ENCODE assay signal across 15 cellular contexts in genomic region chr4:72631296-72631695, GRCh38.
A peak's percentile ranks its signal among the peaks of the same experiment; 100 is the strongest.
DNase-seq lines count a peak whose midpoint lies in the region; ATAC-seq and TF ChIP-seq lines count a peak whose summit lies in the region.
"Had no signal": no experiment of that assay in that cellular context is flagged by ENCODE, and none has a peak within 500 bp of the region (broad histone marks: within the 10 kb centered on the region; RNA-seq: fewer than 3 reads in every experiment).

No MANE protein-coding gene starts in this region.

- POLR2A ChIA-PET in AG04450 (lab: Yijun Ruan, JAX) (no interaction called here), IMR-90 (lab: Charles Lee; ENCODE audit: unreplicated experiment) (no interaction called here)

- no peak overlapping the region for H2BK120ac ChIP-seq in IMR-90 (ENCODE audit: low read depth, low read length)

- H3K4ac ChIP-seq in IMR-90 (ENCODE audit: low read depth, low read length): no peak overlapping the region

- no peak overlapping the region for H3K4me2 ChIP-seq in IMR-90 (ENCODE audit: low read depth, low read length)
- H3K4me2 ChIP-seq: BLaER1 had no signal

- no peaks in the 10 kb centered on the region for H3K9me1 ChIP-seq in IMR-90 (ENCODE audit: insufficient read depth, low read length)

- H3K4me3 Mint-ChIP-seq in activated CD4-positive, alpha-beta T cell treated with anti-CD3 and anti-CD28 coated beads, Interleukin-2, amount 10 ng/mL, durations not matched to agents 24 days and 14 days: no peak overlapping the region
- H3K4me3 Mint-ChIP-seq: activated T-cell treated with anti-CD3 and anti-CD28 coated beads, Interleukin-2, amount 50 U/mL, for 72 hours; neural crest cell had no signal

- no peaks in the 10 kb centered on the region for H4K20me1 ChIP-seq in IMR-90 (ENCODE audit: insufficient read depth, low read length)
- H4K20me1 ChIP-seq: BLaER1 had no signal

- H3K36me3 ChIP-seq in IMR-90 (ENCODE audit: control insufficient read depth, insufficient read depth, low read length): no peaks in the 10 kb centered on the region
- H3K36me3 ChIP-seq: BLaER1, upper lobe of left lung had no signal

- no peak overlapping the region for H2AK5ac ChIP-seq in IMR-90 (ENCODE audit: low read depth, low read length)

- no peak overlapping the region for H2BK5ac ChIP-seq in IMR-90 (ENCODE audit: low read depth, low read length, poor library complexity, severe bottlenecking)

- no peak; the same call in 1 of the 2 replicates for ATAC-seq in IMR-90 (ENCODE audit: low read depth)
- ATAC-seq in GM21528 (IDR thresholded peaks at IDR 0.05; ENCODE audit: low FRiP score, unreplicated experiment): no peak
- ATAC-seq in HG02973 (IDR thresholded peaks at IDR 0.05; ENCODE audit: unreplicated experiment): no peak
- ATAC-seq: activated T-cell treated with anti-CD3 and anti-CD28 coated beads, Interleukin-2, amount 50 U/mL, for 72 hours had no signal

- H3K79me1 ChIP-seq in IMR-90 (ENCODE audit: low read depth in 1 of 2, low read length in 2 of 2): no peaks in the 10 kb centered on the region

- no peaks in the 10 kb centered on the region for H3K36me3 Mint-ChIP-seq in activated CD4-positive, alpha-beta T cell treated with anti-CD3 and anti-CD28 coated beads, Interleukin-2, amount 10 ng/mL, durations not matched to agents 24 days and 14 days (ENCODE audit: low read depth)

- no peaks in the 10 kb centered on the region for H3K27me3 Mint-ChIP-seq in activated CD4-positive, alpha-beta T cell treated with anti-CD3 and anti-CD28 coated beads, Interleukin-2, amount 10 ng/mL, durations not matched to agents 24 days and 14 days

- no peak overlapping the region for H3K18ac ChIP-seq in IMR-90 (ENCODE audit: low read depth, low read length)

- no peak overlapping the region for H2AK9ac ChIP-seq in IMR-90 (replicated peaks; ENCODE audit: low read depth, low read length, poor library complexity)

- H3K9ac ChIP-seq in IMR-90 (ENCODE audit: low read depth, low read length): no peak overlapping the region
- H3K9ac ChIP-seq: BLaER1 had no signal

- TF ChIP-seq POLR2A in IMR-90 (IDR thresholded peaks at IDR 0.05; ENCODE audit: low read depth, low read length): no peak

- TF ChIP-seq CTCF in AG04450 (IDR thresholded peaks at IDR 0.05; ENCODE audit: low read depth, low read length) (no peak), IMR-90 (conservative IDR thresholded peaks at IDR 0.05; ENCODE audit: low read depth, low read length) (no peak)

- H3K9me3 ChIP-seq in AG04450 (ENCODE audit: control insufficient read depth, insufficient read depth, low read length) (no peaks in the 10 kb centered on the region), IMR-90 (ENCODE audit: control insufficient read depth, insufficient read depth, low read length) (no peaks in the 10 kb centered on the region)
- H3K9me3 ChIP-seq: BLaER1, upper lobe of left lung had no signal

- intact Hi-C loops in IMR-90 (cut with micrococcal nuclease): no loop called here
- intact Hi-C loops in activated CD4-positive, alpha-beta T cell treated with anti-CD3 and anti-CD28 coated beads, Interleukin-2, amount 10 ng/mL, durations not matched to agents 24 days and 14 days (cut with micrococcal nuclease): no loop called here

- in situ Hi-C loops in IMR-90 (cut with MboI; ENCODE audit: low sequenced_read_pairs): no loop called here

- no peak overlapping the region for H3K4me3 ChIP-seq in AG04450 (ENCODE audit: low read depth, low read length)
- no peak overlapping the region for H3K4me3 ChIP-seq in IMR-90 (ENCODE audit: insufficient read depth, low read depth, low read length)
- H3K4me3 ChIP-seq: BLaER1, upper lobe of left lung had no signal

- H2AFZ ChIP-seq in IMR-90 (replicated peaks; ENCODE audit: low read length, poor library complexity): no peak overlapping the region

- no peak overlapping the region for H3K27ac Mint-ChIP-seq in activated CD4-positive, alpha-beta T cell treated with anti-CD3 and anti-CD28 coated beads, Interleukin-2, amount 10 ng/mL, durations not matched to agents 24 days and 14 days
- H3K27ac Mint-ChIP-seq: activated T-cell treated with anti-CD3 and anti-CD28 coated beads, Interleukin-2, amount 50 U/mL, for 72 hours had no signal

- BruUV-seq in IMR-90 (replicated peaks; lab: Mats Ljungman, UMichigan): no TSS peak

- peak; percentile 3 for DNase-seq in AG04450 (ENCODE audit: low read depth, low spot score)
- DNase-seq in IMR-90: peak; percentile 49
- peak; percentile 18 for DNase-seq in cerebellar cortex (ENCODE audit: low spot score)
- DNase-seq in medulla oblongata (ENCODE audit: extremely low spot score): peak; percentile 20
- no peak for DNase-seq in activated CD4-positive, alpha-beta T cell treated with anti-CD3 and anti-CD28 coated beads, Interleukin-2, amount 10 ng/mL, durations not matched to agents 24 days and 14 days
- DNase-seq in SHP77 (lab: John Stamatoyannopoulos, UW): no peak
- DNase-seq: activated T-cell treated with anti-CD3 and anti-CD28 coated beads, Interleukin-2, amount 50 U/mL, for 72 hours; cortex of kidney; NCI-H526 treated with DMSO at 0.1 percent for 48 hours; T-helper 2 cell; upper lobe of left lung had no signal

- H3K9me3 Mint-ChIP-seq in activated CD4-positive, alpha-beta T cell treated with anti-CD3 and anti-CD28 coated beads, Interleukin-2, amount 10 ng/mL, durations not matched to agents 24 days and 14 days: no peaks in the 10 kb centered on the region

- WGBS in IMR-90 (ENCODE audit: extremely low coverage in 2 of 2, insufficient read length in 1 of 2), 2 experiments: no CpG with 5 or more reads among the region's 1 CpG

- no peak for TF ChIP-seq RAD21 in IMR-90 (IDR thresholded peaks at IDR 0.05; ENCODE audit: low read length)

- H4K8ac ChIP-seq in IMR-90 (ENCODE audit: low read depth in 2 of 2, low read length in 2 of 2): no peak overlapping the region

- H3K27ac ChIP-seq in AG04450 (ENCODE audit: low read depth, low read length) (no peak overlapping the region), IMR-90 (ENCODE audit: insufficient read depth, low read length) (no peak overlapping the region)
- H3K27ac ChIP-seq: BLaER1, upper lobe of left lung had no signal

- no peak overlapping the region for H2BK20ac ChIP-seq in IMR-90 (ENCODE audit: low read depth, low read length)

- H3K27me3 ChIP-seq in AG04450 (ENCODE audit: control insufficient read depth, insufficient read depth, low read length) (peaks cover 4% of the 10 kb centered on the region), IMR-90 (ENCODE audit: control insufficient read depth, insufficient read depth, low read length) (no peaks in the 10 kb centered on the region)
- H3K27me3 ChIP-seq: BLaER1, upper lobe of left lung had no signal

- H4K91ac ChIP-seq in IMR-90 (ENCODE audit: insufficient read depth, low read depth, low read length): no peak overlapping the region

- dilution Hi-C loops in IMR-90 (cut with HindIII; ENCODE audit: low sequenced_read_pairs, unreplicated experiment): no loop called here

- H3K23ac ChIP-seq in IMR-90 (ENCODE audit: low read depth, low read length): no peak overlapping the region

- no peaks in the 10 kb centered on the region for H3K4me1 ChIP-seq in IMR-90 (ENCODE audit: control insufficient read depth, insufficient read depth, low read length)
- H3K4me1 ChIP-seq: BLaER1, upper lobe of left lung had no signal

- H2BK15ac ChIP-seq in IMR-90 (ENCODE audit: low read depth, low read length): no peak overlapping the region

- no peaks in the 10 kb centered on the region for H3K4me1 Mint-ChIP-seq in activated CD4-positive, alpha-beta T cell treated with anti-CD3 and anti-CD28 coated beads, Interleukin-2, amount 10 ng/mL, durations not matched to agents 24 days and 14 days
- H3K4me1 Mint-ChIP-seq: neural crest cell had no signal

- no peak overlapping the region for H3K14ac ChIP-seq in IMR-90 (replicated peaks; ENCODE audit: low read depth, low read length)

- CTCF ChIA-PET in AG04450 (lab: Charles Lee) (no interaction called here), IMR-90 (lab: Yijun Ruan, JAX) (no interaction called here)

- no peak overlapping the region for H4K5ac ChIP-seq in IMR-90 (ENCODE audit: low read depth, low read length)

- no peak overlapping the region for H3K56ac ChIP-seq in IMR-90 (ENCODE audit: extremely low read depth, insufficient read depth, low read length)

TF ChIP-seq in IMR-90, 13 proteins besides CTCF, POLR2A, EP300 and RAD21:
- TF ChIP-seq BHLHE40 (IDR thresholded peaks at IDR 0.05; ENCODE audit: low read depth, low read length) (no peak), NFE2L2 (IDR thresholded peaks at IDR 0.05; ENCODE audit: low read depth, low read length) (no peak), USF2 (IDR thresholded peaks at IDR 0.05; ENCODE audit: low read depth, low read length) (no peak), RFX5 (IDR thresholded peaks at IDR 0.05; ENCODE audit: low read depth, low read length) (no peak), CHD1 (IDR thresholded peaks at IDR 0.05; ENCODE audit: low read depth, low read length) (no peak), SMC3 (IDR thresholded peaks at IDR 0.05; ENCODE audit: low read depth, low read length) (no peak), CEBPB (IDR thresholded peaks at IDR 0.05; ENCODE audit: low read depth, low read length) (no peak), FOS (IDR thresholded peaks at IDR 0.05; ENCODE audit: low read depth, low read length) (no peak), MXI1 (IDR thresholded peaks at IDR 0.05; ENCODE audit: borderline replicate concordance, low read depth, low read length) (no peak), MAFK (IDR thresholded peaks at IDR 0.05; ENCODE audit: low read depth, low read length) (no peak), ELK1 (IDR thresholded peaks at IDR 0.05; ENCODE audit: borderline replicate concordance, low read depth, low read length) (no peak), MAZ (IDR thresholded peaks at IDR 0.05; ENCODE audit: borderline replicate concordance, low read depth, low read length) (no peak), RCOR1 (IDR thresholded peaks at IDR 0.05; ENCODE audit: insufficient replicate concordance, low read length) (no peak)

Comparison
In these comparisons a context has a peak if more than half of its experiments do, and no peak if none do; other contexts are left out.
1. DNase-seq: peak in AG04450 (single experiment), IMR-90 (single experiment), cerebellar cortex (single experiment) and medulla oblongata (single experiment); none in activated CD4-positive, alpha-beta T cell treated with anti-CD3 and anti-CD28 coated beads, Interleukin-2, amount 10 ng/mL, durations not matched to agents 24 days and 14 days (single experiment) and SHP77 (0 of 2).